In genomic region chr20:57619053-57619831, GRCh38 we compare ENCODE assay signal across 10 cellular contexts. TPM values are rescaled to one million over a fixed set of nuclear protein-coding genes. Genes with fewer than 3 reads are reported as not detected.
DNase-seq lines count a peak whose midpoint lies in the region; ATAC-seq and TF ChIP-seq lines count a peak whose summit lies in the region.
"Had no signal": no experiment of that assay in that cellular context is flagged by ENCODE, and none has a peak within 500 bp of the region (broad histone marks: within the 10 kb centered on the region; RNA-seq: fewer than 3 reads in every experiment).

No MANE protein-coding gene starts in this region.

- intact Hi-C loops in CD4-positive, alpha-beta memory T cell (cut with micrococcal nuclease): loop anchor here (1.0 to 5.0 kb wide), 3 partner anchors 16 to 227 kb away; partner anchors contain the start of genes PMEPA1 and RBM38
- intact Hi-C loops in heart left ventricle (cut with DNase I): no loop called here

- H3K27me3 Mint-ChIP-seq in CD4-positive, alpha-beta memory T cell: no peaks in the 10 kb centered on the region
- peaks cover 58% of the 10 kb centered on the region for H3K27me3 Mint-ChIP-seq in nephron progenitor cell (ENCODE audit: low read depth, poor library complexity)

- no peak overlapping the region for H3K9ac ChIP-seq in GM23248

- in situ Hi-C loops in GM23248 (cut with MboI): no loop called here

- H3K9me2 ChIP-seq in GM23248 (ENCODE audit: insufficient read depth): no peaks in the 10 kb centered on the region

- H3K79me2 ChIP-seq in GM23248 (ENCODE audit: insufficient read depth): no peaks in the 10 kb centered on the region

- ATAC-seq in GM19452 (IDR thresholded peaks at IDR 0.05; ENCODE audit: unreplicated experiment): peak; percentile 62
- ATAC-seq in HG03460 (IDR thresholded peaks at IDR 0.05; ENCODE audit: unreplicated experiment): peak; percentile 55
- ATAC-seq in heart left ventricle: peak in 3 of 4 donors; percentile 33 to 90 (median 62)
- ATAC-seq: psoas muscle had no signal

- H3K27ac ChIP-seq in CD4-positive, alpha-beta memory T cell (ENCODE audit: low read depth, low read length): peak overlapping the region; percentile 83
- H3K27ac ChIP-seq in heart left ventricle: peak overlapping the region in 2 of 12 donors; percentile 46 to 84
- no peak overlapping the region for H3K27ac ChIP-seq in GM23248
- H3K27ac ChIP-seq: psoas muscle had no signal

- peak overlapping the region; percentile 87 to 97 (median 94) for H3K4me3 Mint-ChIP-seq in CD4-positive, alpha-beta memory T cell
- no peak overlapping the region for H3K4me3 Mint-ChIP-seq in nephron progenitor cell

- H3K27me3 ChIP-seq in CD4-positive, alpha-beta memory T cell (ENCODE audit: insufficient read depth, low read length): no peaks in the 10 kb centered on the region
- H3K27me3 ChIP-seq in heart left ventricle: peaks cover 0 to 27% (median 0%) of the 10 kb centered on the region in 9 donors
- no peaks in the 10 kb centered on the region for H3K27me3 ChIP-seq in GM23248 (replicated peaks; ENCODE audit: insufficient read depth)
- H3K27me3 ChIP-seq: ascending aorta had no signal

- H3K9me3 Mint-ChIP-seq in CD4-positive, alpha-beta memory T cell: peaks cover 0 to 3% (median 0%) of the 10 kb centered on the region in 8 donors
- H3K9me3 Mint-ChIP-seq in nephron progenitor cell: peaks cover 7% of the 10 kb centered on the region

- H3K4me2 ChIP-seq in GM23248 (ENCODE audit: unreplicated experiment): no peak overlapping the region

- peak overlapping the region; percentile 93 to 100 (median 98) for H3K27ac Mint-ChIP-seq in CD4-positive, alpha-beta memory T cell
- no peak overlapping the region for H3K27ac Mint-ChIP-seq in nephron progenitor cell

- no peak for TF ChIP-seq POLR2A in heart left ventricle (IDR thresholded peaks at IDR 0.05)

- H3K36me3 ChIP-seq in CD4-positive, alpha-beta memory T cell (ENCODE audit: insufficient read depth, low read length): peaks cover 19% of the 10 kb centered on the region
- H3K36me3 ChIP-seq in heart left ventricle (peaks cover 0 to 6% (median 0%) of the 10 kb centered on the region in 9 donors), GM23248 (ENCODE audit: low read depth) (no peaks in the 10 kb centered on the region)
- H3K36me3 ChIP-seq: ascending aorta had no signal

- peaks cover 17 to 34% of the 10 kb centered on the region in 2 donors for H3K36me3 Mint-ChIP-seq in CD4-positive, alpha-beta memory T cell
- no peaks in the 10 kb centered on the region for H3K36me3 Mint-ChIP-seq in nephron progenitor cell (ENCODE audit: low read depth)

- H4K20me1 ChIP-seq in GM23248 (ENCODE audit: insufficient read depth): no peaks in the 10 kb centered on the region

- CTCF ChIA-PET in CD4-positive, alpha-beta memory T cell (lab: Charles Lee; ENCODE audit: partially characterized antibody): interaction anchor here (1.0 to 11.5 kb wide), 14 partner anchors 8 to 1032 kb away, joined by 3 to 111 read pairs (median 8); partner anchors contain the start of genes PMEPA1 and STX16

- POLR2A ChIA-PET in CD4-positive, alpha-beta memory T cell (lab: Charles Lee; ENCODE audit: partially characterized antibody): interaction anchor here (0.6 to 10.1 kb wide), 21 partner anchors 8 to 1649 kb away, joined by 3 to 255 read pairs (median 4); partner anchors contain the start of genes PMEPA1 and VAPB

- WGBS in heart left ventricle, 4 donors: 60 to 70% (median 65%) methylated on average over 19 of the region's 19 CpGs
- 79 to 82% methylated on average over 19 of the region's 19 CpGs for WGBS in GM23248 (ENCODE audit: low coverage in 1 of 2, low lambda C conversion rate in 2 of 2, missing lambda C conversion rate in 2 of 2), 2 experiments

- DNase-seq in CD4-positive, alpha-beta memory T cell: peak; percentile 84 to 85 (median 84)
- DNase-seq in activated CD4-positive, CD25-positive, alpha-beta regulatory T cell treated with anti-CD3 and anti-CD28 coated beads, Interleukin-2, amount 50 U/mL, for 72 hours: peak; percentile 62
- DNase-seq in heart left ventricle: peak in 3 of 5 donors; percentile 59 to 65 (median 62)
- DNase-seq in stimulated activated naive CD4-positive, alpha-beta T cell treated with Interleukin-2 at 50 U/mL for 16 hours (lab: John Stamatoyannopoulos, UW): peak; percentile 71
- no peak for DNase-seq in GM23248
- no peak for DNase-seq in nephron progenitor cell

- TF ChIP-seq CTCF in heart left ventricle (IDR thresholded peaks at IDR 0.05) (no peak), nephron progenitor cell (IDR thresholded peaks at IDR 0.05) (no peak)

- H2AFZ ChIP-seq in GM23248: no peak overlapping the region

- H3K4me1 Mint-ChIP-seq in CD4-positive, alpha-beta memory T cell: peaks cover 36 to 88% (median 64%) of the 10 kb centered on the region in 4 donors
- H3K4me1 Mint-ChIP-seq in nephron progenitor cell: peaks cover 8% of the 10 kb centered on the region

- no peaks in the 10 kb centered on the region for H3F3A ChIP-seq in GM23248 (ENCODE audit: insufficient read depth)

- H3K9me3 ChIP-seq in CD4-positive, alpha-beta memory T cell (ENCODE audit: control insufficient read depth in 1 of 2, low read length in 2 of 2): no peaks in the 10 kb centered on the region
- peaks cover 0 to 5% (median 0%) of the 10 kb centered on the region in 12 donors for H3K9me3 ChIP-seq in heart left ventricle
- no peaks in the 10 kb centered on the region for H3K9me3 ChIP-seq in GM23248 (ENCODE audit: low read depth)
- H3K9me3 ChIP-seq: ascending aorta, psoas muscle had no signal

- peak overlapping the region; percentile 82 to 90 for H3K4me3 ChIP-seq in CD4-positive, alpha-beta memory T cell (ENCODE audit: low read length in 2 of 2)
- H3K4me3 ChIP-seq in heart left ventricle (peak overlapping the region in 3 of 12 donors; percentile 13 to 53 (median 38)), GM23248 (no peak overlapping the region)
- H3K4me3 ChIP-seq: ascending aorta, psoas muscle had no signal

- H3K4me1 ChIP-seq in CD4-positive, alpha-beta memory T cell (ENCODE audit: insufficient read depth, low read length): peaks cover 86% of the 10 kb centered on the region
- peaks cover 0 to 39% (median 0%) of the 10 kb centered on the region in 12 donors for H3K4me1 ChIP-seq in heart left ventricle
- peaks cover 7% of the 10 kb centered on the region; the same call in 1 of the 2 replicates for H3K4me1 ChIP-seq in GM23248 (ENCODE audit: insufficient read depth)
- H3K4me1 ChIP-seq: ascending aorta, psoas muscle had no signal

RNA-seq across cellular contexts. Expression of gene ZBP1, which starts 1.0 kb away (rescaled TPM):
- 10 to 100 TPM; 21.7 to 25.2 TPM for total RNA-seq in CD4-positive, alpha-beta memory T cell
- 10 to 100 TPM; 11.7 to 18.0 TPM for polyA plus RNA-seq in CD4-positive, alpha-beta memory T cell
- 1 to 10 TPM in 2 of 9 donors, under 1 TPM in 2, not detected in 5; 0.21 to 1.7 (median 0.90) TPM for total RNA-seq in heart left ventricle
- under 1 TPM in 1 of 2 donors, not detected in 1; 0.15 TPM for polyA plus RNA-seq in heart left ventricle
- not detected in 2 replicates for total RNA-seq in GM23248 (2014; rRNA removed; shearing (Covaris generic))
- polyA plus RNA-seq in GM23248 (2016; fragmentation: Nextera tagmentation; extraction: Ambion mirVana): not detected in 2 replicates
- total RNA-seq: ascending aorta had no signal

RNA-seq across cellular contexts. Expression of gene PCK1, which starts 58.3 kb away (rescaled TPM):
- total RNA-seq in CD4-positive, alpha-beta memory T cell: not detected
- polyA plus RNA-seq in CD4-positive, alpha-beta memory T cell: not detected
- total RNA-seq in heart left ventricle: 10 to 100 TPM in 1 of 9 donors, 1 to 10 TPM in 1, under 1 TPM in 5, not detected in 2; 0.13 to 22.0 (median 0.24) TPM
- polyA plus RNA-seq in heart left ventricle (under 1 TPM; 0.42 to 0.55 TPM), GM23248 (2016; fragmentation: Nextera tagmentation; extraction: Ambion mirVana) (not detected in 2 replicates)
- not detected in 2 replicates for total RNA-seq in GM23248 (2014; rRNA removed; shearing (Covaris generic))

Comparison
In these comparisons a context has a peak if more than half of its experiments do, and no peak if none do; other contexts are left out.
1. DNase-seq: peak in CD4-positive, alpha-beta memory T cell (5 of 5), activated CD4-positive, CD25-positive, alpha-beta regulatory T cell treated with anti-CD3 and anti-CD28 coated beads, Interleukin-2, amount 50 U/mL, for 72 hours (single experiment), heart left ventricle (3 of 5) and stimulated activated naive CD4-positive, alpha-beta T cell treated with Interleukin-2 at 50 U/mL for 16 hours (single experiment); none in GM23248 (single experiment) and nephron progenitor cell (single experiment).
2. RNA of gene ZBP1, which starts 1.0 kb away (total RNA-seq): 21.7 to 25.2 TPM in CD4-positive, alpha-beta memory T cell; 0.21 to 1.7 TPM in heart left ventricle and not detected in GM23248; every median in the first group is over 4 times any median in the second.
3. Peak in every context shown above with its lines, with median percentiles within 50 percentile points of each other: ATAC-seq.